ENCODE assay signal across 1 cellular context in the genomic region with DNA sequence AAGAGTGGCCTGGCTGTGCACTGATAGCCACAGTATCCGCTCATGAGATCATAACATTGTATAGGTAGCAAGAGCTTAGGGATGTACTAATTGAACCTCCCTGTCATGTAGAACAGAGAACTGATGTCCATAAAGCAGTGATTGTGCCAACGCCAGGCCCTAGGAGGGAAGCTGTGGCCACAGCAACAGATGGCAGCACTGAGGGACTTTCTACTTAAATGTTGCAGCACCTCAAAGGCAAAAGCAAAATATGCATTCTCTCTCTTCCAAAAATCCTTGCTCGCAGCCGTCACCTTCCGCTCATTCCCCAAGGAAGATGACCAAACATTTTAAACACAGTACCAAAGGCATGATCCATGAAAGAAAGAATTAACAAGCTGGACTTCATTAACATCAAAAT.
TF ChIP-seq lines count a peak whose summit lies in the region.

No MANE protein-coding gene starts in this region.

TF ChIP-seq in A549, 52 proteins besides CTCF, POLR2A, EP300 and RAD21 (continued from another document):
- TF ChIP-seq, protein P1, sequence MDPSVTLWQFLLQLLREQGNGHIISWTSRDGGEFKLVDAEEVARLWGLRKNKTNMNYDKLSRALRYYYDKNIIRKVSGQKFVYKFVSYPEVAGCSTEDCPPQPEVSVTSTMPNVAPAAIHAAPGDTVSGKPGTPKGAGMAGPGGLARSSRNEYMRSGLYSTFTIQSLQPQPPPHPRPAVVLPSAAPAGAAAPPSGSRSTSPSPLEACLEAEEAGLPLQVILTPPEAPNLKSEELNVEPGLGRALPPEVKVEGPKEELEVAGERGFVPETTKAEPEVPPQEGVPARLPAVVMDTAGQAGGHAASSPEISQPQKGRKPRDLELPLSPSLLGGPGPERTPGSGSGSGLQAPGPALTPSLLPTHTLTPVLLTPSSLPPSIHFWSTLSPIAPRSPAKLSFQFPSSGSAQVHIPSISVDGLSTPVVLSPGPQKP (IDR thresholded peaks at IDR 0.05; ENCODE audit: low read depth, low read length) = no peak
- no peak for TF ChIP-seq HOXA7 (CRISPR knock-in tag; IDR thresholded peaks at IDR 0.05)
- no peak for TF ChIP-seq ZFP36 (IDR thresholded peaks at IDR 0.05; ENCODE audit: borderline replicate concordance, partially characterized antibody)
- TF ChIP-seq, protein P2, sequence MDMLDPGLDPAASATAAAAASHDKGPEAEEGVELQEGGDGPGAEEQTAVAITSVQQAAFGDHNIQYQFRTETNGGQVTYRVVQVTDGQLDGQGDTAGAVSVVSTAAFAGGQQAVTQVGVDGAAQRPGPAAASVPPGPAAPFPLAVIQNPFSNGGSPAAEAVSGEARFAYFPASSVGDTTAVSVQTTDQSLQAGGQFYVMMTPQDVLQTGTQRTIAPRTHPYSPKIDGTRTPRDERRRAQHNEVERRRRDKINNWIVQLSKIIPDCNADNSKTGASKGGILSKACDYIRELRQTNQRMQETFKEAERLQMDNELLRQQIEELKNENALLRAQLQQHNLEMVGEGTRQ (IDR thresholded peaks at IDR 0.05) = no peak
- TF ChIP-seq EHF (CRISPR knock-in tag; IDR thresholded peaks at IDR 0.05) = no peak
- TF ChIP-seq HOXB5 (CRISPR knock-in tag; IDR thresholded peaks at IDR 0.05) = no peak
- no peak for TF ChIP-seq FOSL2 (IDR thresholded peaks at IDR 0.05)
- TF ChIP-seq FOSL2 (CRISPR knock-in tag; IDR thresholded peaks at IDR 0.05) = no peak
- TF ChIP-seq NFE2L2 (conservative IDR thresholded peaks at IDR 0.05; ENCODE audit: low read length) = no peak
- TF ChIP-seq ZSCAN20 (CRISPR knock-in tag; IDR thresholded peaks at IDR 0.05) = no peak
- TF ChIP-seq GATA3 (IDR thresholded peaks at IDR 0.05; ENCODE audit: borderline replicate concordance) = no peak
- no peak for TF ChIP-seq ESRRA (IDR thresholded peaks at IDR 0.05; ENCODE audit: borderline replicate concordance, low read length)
- TF ChIP-seq, protein P3, sequence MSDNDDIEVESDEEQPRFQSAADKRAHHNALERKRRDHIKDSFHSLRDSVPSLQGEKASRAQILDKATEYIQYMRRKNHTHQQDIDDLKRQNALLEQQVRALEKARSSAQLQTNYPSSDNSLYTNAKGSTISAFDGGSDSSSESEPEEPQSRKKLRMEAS (IDR thresholded peaks at IDR 0.05) = no peak
- TF ChIP-seq KDM1A (IDR thresholded peaks at IDR 0.05; ENCODE audit: low read depth) = no peak
- TF ChIP-seq CHD2 (IDR thresholded peaks at IDR 0.05; ENCODE audit: low read length, partially characterized antibody) = no peak
